Comparison of ENCODE assay signal across 20 cellular contexts in genomic region chr22:20261848-20262581, GRCh38. TPM values are rescaled to one million over a fixed set of nuclear protein-coding genes. Genes with fewer than 3 reads are reported as not detected.
DNase-seq lines count a peak whose midpoint lies in the region; ATAC-seq, FAIRE-seq and TF ChIP-seq lines count a peak whose summit lies in the region.
"Had no signal": no experiment of that assay in that cellular context is flagged by ENCODE, and none has a peak within 500 bp of the region (broad histone marks: within the 10 kb centered on the region; RNA-seq: fewer than 3 reads in every experiment).

No MANE protein-coding gene starts in this region.

- H3K27ac Mint-ChIP-seq in T-helper 17 cell (peak overlapping the region; percentile 37), neural progenitor cell (peak overlapping the region; percentile 11)
- H3K27ac Mint-ChIP-seq: CD14-positive monocyte, HFFc6 had no signal

- H3K4me3 Mint-ChIP-seq in T-helper 17 cell (no peak overlapping the region), neural progenitor cell (no peak overlapping the region)
- H3K4me3 Mint-ChIP-seq: CD14-positive monocyte; CD4-positive, alpha-beta memory T cell; HFFc6 had no signal

- H3F3A ChIP-seq in neural progenitor cell (ENCODE audit: low read depth), result no peaks in the 10 kb centered on the region

- no peak overlapping the region for H3K27ac ChIP-seq in neural progenitor cell

- H3K9me3 ChIP-seq in T-helper 17 cell (ENCODE audit: control insufficient read depth, low read length, poor library complexity, severe bottlenecking) (no peaks in the 10 kb centered on the region), neural progenitor cell (ENCODE audit: low read depth) (no peaks in the 10 kb centered on the region), MG63 (no peaks in the 10 kb centered on the region)
- H3K9me3 ChIP-seq: BE2C had no signal

- no peak for ATAC-seq in T-helper 17 cell
- ATAC-seq in HG02588 (IDR thresholded peaks at IDR 0.05; ENCODE audit: unreplicated experiment), result no peak
- ATAC-seq in GM18498 (IDR thresholded peaks at IDR 0.05; ENCODE audit: unreplicated experiment), result no peak
- ATAC-seq in GM21381 (IDR thresholded peaks at IDR 0.05; ENCODE audit: unreplicated experiment), result no peak
- ATAC-seq: GM12878, HCT116 had no signal

- H3K4me1 ChIP-seq in neural progenitor cell, result no peaks in the 10 kb centered on the region

- H3K27me3 Mint-ChIP-seq in T-helper 17 cell (no peaks in the 10 kb centered on the region), neural progenitor cell (ENCODE audit: insufficient read depth, low read depth) (peaks cover 5% of the 10 kb centered on the region)

- peaks cover 46% of the 10 kb centered on the region for H4K20me1 ChIP-seq in neural progenitor cell (ENCODE audit: low read depth)

- H3K79me2 ChIP-seq in neural progenitor cell (ENCODE audit: low read depth), result peaks cover 2% of the 10 kb centered on the region

- no peak overlapping the region for H3K4me3 ChIP-seq in bronchial epithelial cell (ENCODE audit: low read depth, low read length)
- H3K4me3 ChIP-seq in neural progenitor cell, result no peak overlapping the region
- no peak overlapping the region for H3K4me3 ChIP-seq in MG63
- H3K4me3 ChIP-seq: GM12878 had no signal

- H3K27me3 ChIP-seq in bronchial epithelial cell (ENCODE audit: control insufficient read depth, insufficient read depth, low read length), result no peaks in the 10 kb centered on the region
- no peaks in the 10 kb centered on the region for H3K27me3 ChIP-seq in neural progenitor cell
- no peaks in the 10 kb centered on the region for H3K27me3 ChIP-seq in MG63
- H3K27me3 ChIP-seq: BE2C had no signal

- H3K9me3 Mint-ChIP-seq in neural progenitor cell, result no peaks in the 10 kb centered on the region
- H3K9me3 Mint-ChIP-seq: CD14-positive monocyte; CD4-positive, alpha-beta memory T cell; HFFc6 had no signal

- DNase-seq in T-helper 17 cell, result no peak
- no peak for DNase-seq in bronchial epithelial cell (ENCODE audit: low read depth)
- no peak for DNase-seq in neural progenitor cell (ENCODE audit: low spot score)
- DNase-seq in urothelium cell line (ENCODE audit: low spot score), result no peak
- no peak for DNase-seq in MG63
- DNase-seq: ACHN, BE2C, DMS79 treated with DMSO at 0.1 percent for 48 hours, GOT3, H7, HFFc6 had no signal

- no peak overlapping the region for H3K4me2 ChIP-seq in neural progenitor cell

- H2AFZ ChIP-seq in neural progenitor cell (replicated peaks), result no peak overlapping the region

- no peak overlapping the region for H3K9ac ChIP-seq in neural progenitor cell

- H3K36me3 ChIP-seq in bronchial epithelial cell (ENCODE audit: control insufficient read depth, insufficient read depth, low read length), result no peaks in the 10 kb centered on the region
- H3K36me3 ChIP-seq in neural progenitor cell, result no peaks in the 10 kb centered on the region
- H3K36me3 ChIP-seq in MG63, result no peaks in the 10 kb centered on the region
- H3K36me3 ChIP-seq: BE2C had no signal

- no peak for TF ChIP-seq CTCF in bronchial epithelial cell (IDR thresholded peaks at IDR 0.05; ENCODE audit: insufficient read depth, low read length, severe bottlenecking)
- no peak for TF ChIP-seq CTCF in neural progenitor cell (IDR thresholded peaks at IDR 0.05)

- H3K36me3 Mint-ChIP-seq in T-helper 17 cell (ENCODE audit: low read depth) (no peaks in the 10 kb centered on the region), neural progenitor cell (no peaks in the 10 kb centered on the region)
- H3K36me3 Mint-ChIP-seq: CD14-positive monocyte; CD4-positive, alpha-beta memory T cell had no signal

- peak; percentile 88 for FAIRE-seq in bronchial epithelial cell (lab: Jason Lieb, UNC)
- peak; percentile 74 for FAIRE-seq in urothelium cell line (lab: Jason Lieb, UNC)
- FAIRE-seq: A204.1, GM12878, GM19239 had no signal

- peaks cover 11% of the 10 kb centered on the region for H3K4me1 Mint-ChIP-seq in T-helper 17 cell
- H3K4me1 Mint-ChIP-seq in neural progenitor cell, result peaks cover 10% of the 10 kb centered on the region
- H3K4me1 Mint-ChIP-seq: CD14-positive monocyte had no signal

RNA-seq across cellular contexts. Expression of gene RTN4R, which starts 6.1 kb away (rescaled TPM):
- total RNA-seq in T-helper 17 cell, result 1 to 10 TPM in 1 of 2 donors, under 1 TPM in 1; 0.68 to 2.1 TPM
- total RNA-seq in bronchial epithelial cell, result 2.6 and 2.8 TPM in 2 replicates
- total RNA-seq in neural progenitor cell (ENCODE audit: low replicate concordance), result 6.3 and 20.9 TPM in 2 replicates
- 0.10 and 5.7 TPM in 2 replicates for total RNA-seq in MG63 (2014; rRNA removed; shearing (Covaris generic); ENCODE audit: low replicate concordance)

RNA-seq across cellular contexts. Expression of gene DGCR6L, which starts 57.8 kb away (rescaled TPM):
- 10 to 100 TPM; 29.2 to 31.7 TPM for total RNA-seq in T-helper 17 cell
- total RNA-seq in bronchial epithelial cell, result 27.4 and 37.5 TPM in 2 replicates
- total RNA-seq in neural progenitor cell (ENCODE audit: low replicate concordance), result 22.3 and 59.2 TPM in 2 replicates
- 82.0 and 82.5 TPM in 2 replicates for total RNA-seq in MG63 (2014; rRNA removed; shearing (Covaris generic); ENCODE audit: low replicate concordance)
